22 cellular contexts compared by ENCODE assay signal in the genomic region with DNA sequence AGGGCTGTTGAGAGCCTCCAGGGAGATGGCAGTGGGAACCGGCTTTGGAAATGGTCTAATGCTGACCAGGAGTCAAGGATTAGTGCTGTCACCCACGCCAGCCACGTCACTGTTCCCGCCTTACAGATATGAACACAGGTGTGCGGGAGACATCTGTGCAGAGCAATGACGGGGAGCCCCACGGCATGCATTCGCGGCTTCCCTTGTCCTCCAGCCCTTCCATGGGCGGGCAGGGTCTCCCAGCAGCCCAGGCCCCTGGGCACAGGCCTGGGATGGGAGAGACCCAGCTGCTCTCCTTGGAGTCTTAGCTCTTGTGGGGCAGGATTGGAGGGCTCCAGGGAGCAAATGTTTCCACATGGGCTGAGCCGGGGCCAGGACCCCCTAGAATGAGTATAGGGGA.
"Had no signal": no experiment of that assay in that cellular context is flagged by ENCODE, and none has a peak within 500 bp of the region (broad histone marks: within the 10 kb centered on the region; RNA-seq: fewer than 3 reads in every experiment).

No MANE protein-coding gene starts in this region.

- H3K4me3 Mint-ChIP-seq: T-cell had no signal

- H3K9me3 Mint-ChIP-seq: T-cell had no signal

- H3K4me1 ChIP-seq: Peyer's patch had no signal

- H3K27ac ChIP-seq: Peyer's patch had no signal

- DNase-seq: IMR-90, Karpas-422, KG1, NCI-H1436, NCI-H187, NCI-H2029, NCI-H2081 treated with DMSO at 0.1 percent for 48 hours, NCI-H2171, NCI-H226, NCI-H446, NCI-H510A, NCI-H524 treated with DMSO at 0.1 percent for 48 hours, NCI-H69, NCI-H774, PC-3, Peyer's patch, SHP77, SK-N-SH, SW 1271, T-cell had no signal

- H3K36me3 Mint-ChIP-seq: T-cell had no signal

- H3K9me3 ChIP-seq: MG63, Peyer's patch, SK-N-SH had no signal

- H3K27ac Mint-ChIP-seq: T-cell had no signal

- H3K27me3 ChIP-seq: MG63, Peyer's patch had no signal

- H3K4me3 ChIP-seq: MG63, Peyer's patch had no signal

- ATAC-seq: HepG2, PC-3 had no signal

- H3K36me3 ChIP-seq: MG63, Peyer's patch had no signal
